38 cellular contexts compared by ENCODE assay signal in the genomic region with DNA sequence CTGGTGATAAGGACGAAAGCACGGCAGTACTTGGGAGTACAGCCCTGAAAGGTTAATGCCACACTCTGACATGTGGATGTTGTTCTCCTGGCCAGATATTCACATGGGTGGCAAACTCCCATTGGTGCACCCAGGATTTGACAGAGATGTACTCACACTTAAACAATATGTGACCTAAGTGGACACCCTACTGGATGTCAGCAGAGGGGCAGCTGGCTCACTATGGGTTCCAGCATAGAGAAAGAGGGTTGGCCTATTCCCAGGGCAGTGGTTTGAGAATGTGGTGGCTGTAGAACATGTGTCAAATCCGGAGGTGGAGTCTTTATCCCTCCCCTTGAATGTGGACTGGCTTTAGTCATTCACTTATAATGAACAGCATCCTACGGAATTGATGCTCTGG.
"Had no signal": no experiment of that assay in that cellular context is flagged by ENCODE, and none has a peak within 500 bp of the region (broad histone marks: within the 10 kb centered on the region; RNA-seq: fewer than 3 reads in every experiment).

No MANE protein-coding gene starts in this region.

- H3K27ac Mint-ChIP-seq: activated CD4-positive, alpha-beta memory T cell treated with anti-CD3 and anti-CD28 coated beads, Interleukin-2, amount 10 ng/mL, durations not matched to agents 7 days and 5 days; activated CD4-positive, alpha-beta T cell treated with anti-CD3 and anti-CD28 coated beads for 36 hours; activated CD4-positive, alpha-beta T cell treated with anti-CD3 and anti-CD28 coated beads, Interleukin-2, amount 10 ng/mL, durations not matched to agents 7 days and 5 days; activated CD8-positive, alpha-beta memory T cell treated with anti-CD3 and anti-CD28 coated beads, Interleukin-2, amount 10 ng/mL, durations not matched to agents 7 days and 5 days; activated CD8-positive, alpha-beta T cell treated with anti-CD3 and anti-CD28 coated beads, Interleukin-2, amount 10 ng/mL, durations not matched to agents 7 days and 5 days; activated naive CD4-positive, alpha-beta T cell treated with anti-CD3 and anti-CD28 coated beads, Interleukin-2, amount 10 ng/mL, durations not matched to agents 7 days and 5 days; activated naive CD4-positive, alpha-beta T cell treated with anti-CD3 and anti-CD28 coated beads, Interleukin-2, amount 50 U/mL, for 24 hours; activated naive CD8-positive, alpha-beta T cell; activated naive CD8-positive, alpha-beta T cell treated with anti-CD3 and anti-CD28 coated beads, Interleukin-2, amount 10 ng/mL, durations not matched to agents 7 days and 5 days; activated naive CD8-positive, alpha-beta T cell treated with anti-CD3 and anti-CD28 coated beads, Interleukin-2, amount 50 U/mL, for 24 hours; activated T-cell treated with anti-CD3 and anti-CD28 coated beads, Interleukin-2, amount 50 U/mL, for 24 hours; activated T-helper 2 cell treated with anti-CD3 and anti-CD28 coated beads, Interferon-gamma antibody, Interleukin-2, Interleukin-4, amounts not matched to agents 10 μg/mL and 5 μg/mL and 100 μg/mL, durations not matched to agents 14 hours and 24 hours and 36 hours; T-helper 1 cell treated with Interleukin-12 subunit alpha and Interleukin-12 subunit beta and Interleukin-4 antibody, amounts not matched to agents 30 μg/mL and 1 μg/mL, for 36 hours; T-helper 2 cell treated with Interferon-gamma antibody and Interleukin-4, amounts not matched to agents 5 μg/mL and 100 μg/mL, for 36 hours had no signal

- H3K4me1 ChIP-seq: ascending aorta, body of pancreas, breast epithelium had no signal

- H3K36me3 ChIP-seq: ascending aorta, brain microvascular endothelial cell, breast epithelium had no signal

- H3K4me3 ChIP-seq: ascending aorta, body of pancreas, breast epithelium had no signal

- FAIRE-seq: TTC549 had no signal

- DNase-seq: activated CD4-positive, alpha-beta memory T cell treated with anti-CD3 and anti-CD28 coated beads, Interleukin-2, amount 10 ng/mL, durations not matched to agents 7 days and 5 days; activated CD4-positive, alpha-beta T cell treated with anti-CD3 and anti-CD28 coated beads for 1 hour; activated CD4-positive, alpha-beta T cell treated with anti-CD3 and anti-CD28 coated beads for 36 hours; activated CD4-positive, alpha-beta T cell treated with anti-CD3 and anti-CD28 coated beads for 48 hours; activated CD4-positive, alpha-beta T cell treated with anti-CD3 and anti-CD28 coated beads, Interleukin-2, amount 10 ng/mL, durations not matched to agents 7 days and 5 days; activated CD4-positive, alpha-beta T cell treated with anti-CD3 and anti-CD28 coated beads, Interleukin-2, amount 50 U/mL, for 48 hours; activated CD4-positive, CD25-positive, alpha-beta regulatory T cell; activated CD8-positive, alpha-beta memory T cell treated with anti-CD3 and anti-CD28 coated beads for 24 hours; activated CD8-positive, alpha-beta memory T cell treated with anti-CD3 and anti-CD28 coated beads, Interleukin-2, amount 10 ng/mL, durations not matched to agents 7 days and 5 days; activated CD8-positive, alpha-beta memory T cell treated with anti-CD3 and anti-CD28 coated beads, Interleukin-2, amount 50 U/mL, for 48 hours; activated CD8-positive, alpha-beta T cell treated with anti-CD3 and anti-CD28 coated beads, Interleukin-2, amount 10 ng/mL, durations not matched to agents 7 days and 5 days; activated effector memory CD4-positive, alpha-beta T cell treated with Interleukin-2 at 50 U/mL for 16 hours; activated gamma-delta T cell; activated naive CD4-positive, alpha-beta T cell treated with anti-CD3 and anti-CD28 coated beads, Interleukin-2, amount 10 ng/mL, durations not matched to agents 7 days and 5 days; activated naive CD4-positive, alpha-beta T cell treated with Interleukin-2 at 50 U/mL for 16 hours; activated naive CD8-positive, alpha-beta T cell treated with anti-CD3 and anti-CD28 coated beads, Interleukin-2, amount 10 ng/mL, durations not matched to agents 7 days and 5 days; activated naive CD8-positive, alpha-beta T cell treated with anti-CD3 and anti-CD28 coated beads, Interleukin-2, amount 50 U/mL, for 24 hours; activated T-cell treated with anti-CD3 and anti-CD28 coated beads, Interleukin-2, amount 50 U/mL, for 24 hours; activated T-cell treated with anti-CD3 and anti-CD28 coated beads, Interleukin-2, amount 50 U/mL, for 48 hours; amygdala; anterior cingulate cortex; body of pancreas; brain microvascular endothelial cell; caudate nucleus; cerebellar nuclear complex; T-helper 2 cell; T-helper 9 cell had no signal

- H3K9me3 ChIP-seq: ascending aorta, body of pancreas, breast epithelium had no signal

- H3K36me3 Mint-ChIP-seq: activated CD8-positive, alpha-beta memory T cell treated with anti-CD3 and anti-CD28 coated beads, Interleukin-2, amount 10 ng/mL, durations not matched to agents 7 days and 5 days; activated naive CD4-positive, alpha-beta T cell treated with anti-CD3 and anti-CD28 coated beads, Interleukin-2, amount 10 ng/mL, durations not matched to agents 7 days and 5 days; activated naive CD4-positive, alpha-beta T cell treated with anti-CD3 and anti-CD28 coated beads, Interleukin-2, amount 50 U/mL, for 24 hours; activated naive CD8-positive, alpha-beta T cell; activated naive CD8-positive, alpha-beta T cell treated with anti-CD3 and anti-CD28 coated beads, Interleukin-2, amount 10 ng/mL, durations not matched to agents 7 days and 5 days had no signal

- H3K4me3 Mint-ChIP-seq: activated CD4-positive, alpha-beta memory T cell treated with anti-CD3 and anti-CD28 coated beads, Interleukin-2, amount 10 ng/mL, durations not matched to agents 7 days and 5 days; activated CD4-positive, alpha-beta T cell treated with anti-CD3 and anti-CD28 coated beads for 36 hours; activated CD4-positive, alpha-beta T cell treated with anti-CD3 and anti-CD28 coated beads, Interleukin-2, amount 10 ng/mL, durations not matched to agents 7 days and 5 days; activated CD8-positive, alpha-beta memory T cell treated with anti-CD3 and anti-CD28 coated beads, Interleukin-2, amount 10 ng/mL, durations not matched to agents 7 days and 5 days; activated CD8-positive, alpha-beta T cell treated with anti-CD3 and anti-CD28 coated beads, Interleukin-2, amount 10 ng/mL, durations not matched to agents 7 days and 5 days; activated naive CD4-positive, alpha-beta T cell treated with anti-CD3 and anti-CD28 coated beads, Interleukin-2, amount 10 ng/mL, durations not matched to agents 7 days and 5 days; activated naive CD4-positive, alpha-beta T cell treated with anti-CD3 and anti-CD28 coated beads, Interleukin-2, amount 50 U/mL, for 24 hours; activated naive CD8-positive, alpha-beta T cell; activated naive CD8-positive, alpha-beta T cell treated with anti-CD3 and anti-CD28 coated beads, Interleukin-2, amount 10 ng/mL, durations not matched to agents 7 days and 5 days; activated naive CD8-positive, alpha-beta T cell treated with anti-CD3 and anti-CD28 coated beads, Interleukin-2, amount 50 U/mL, for 24 hours; activated T-cell treated with anti-CD3 and anti-CD28 coated beads, Interleukin-2, amount 50 U/mL, for 24 hours; central memory CD8-positive, alpha-beta T cell; T-helper 1 cell treated with Interleukin-12 subunit alpha and Interleukin-12 subunit beta and Interleukin-4 antibody, amounts not matched to agents 30 μg/mL and 1 μg/mL, for 36 hours; T-helper 2 cell treated with Interferon-gamma antibody and Interleukin-4, amounts not matched to agents 5 μg/mL and 100 μg/mL, for 36 hours had no signal

- H3K27ac ChIP-seq: ascending aorta, body of pancreas, brain microvascular endothelial cell, breast epithelium, VCaP had no signal

- H3K9me3 Mint-ChIP-seq: activated CD4-positive, alpha-beta memory T cell treated with anti-CD3 and anti-CD28 coated beads, Interleukin-2, amount 10 ng/mL, durations not matched to agents 7 days and 5 days; activated CD4-positive, alpha-beta T cell treated with anti-CD3 and anti-CD28 coated beads, Interleukin-2, amount 10 ng/mL, durations not matched to agents 7 days and 5 days; activated naive CD4-positive, alpha-beta T cell treated with anti-CD3 and anti-CD28 coated beads, Interleukin-2, amount 10 ng/mL, durations not matched to agents 7 days and 5 days; activated naive CD4-positive, alpha-beta T cell treated with anti-CD3 and anti-CD28 coated beads, Interleukin-2, amount 50 U/mL, for 24 hours; activated naive CD8-positive, alpha-beta T cell treated with anti-CD3 and anti-CD28 coated beads, Interleukin-2, amount 10 ng/mL, durations not matched to agents 7 days and 5 days; activated naive CD8-positive, alpha-beta T cell treated with anti-CD3 and anti-CD28 coated beads, Interleukin-2, amount 50 U/mL, for 24 hours; activated T-cell treated with anti-CD3 and anti-CD28 coated beads, Interleukin-2, amount 50 U/mL, for 24 hours; activated T-helper 2 cell treated with anti-CD3 and anti-CD28 coated beads, Interferon-gamma antibody, Interleukin-2, Interleukin-4, amounts not matched to agents 10 μg/mL and 5 μg/mL and 100 μg/mL, durations not matched to agents 14 hours and 24 hours and 36 hours; central memory CD8-positive, alpha-beta T cell; T-helper 1 cell treated with Interleukin-12 subunit alpha and Interleukin-12 subunit beta and Interleukin-4 antibody, amounts not matched to agents 30 μg/mL and 1 μg/mL, for 36 hours; T-helper 2 cell treated with Interferon-gamma antibody and Interleukin-4, amounts not matched to agents 5 μg/mL and 100 μg/mL, for 36 hours had no signal

- ATAC-seq: activated CD4-positive, alpha-beta T cell treated with anti-CD3 and anti-CD28 coated beads for 36 hours; activated CD4-positive, CD25-positive, alpha-beta regulatory T cell treated with anti-CD3 and anti-CD28 coated beads, Interleukin-2, amount 50 U/mL, for 24 hours; activated CD8-positive, alpha-beta memory T cell treated with anti-CD3 and anti-CD28 coated beads, Interleukin-2, amount 10 ng/mL, durations not matched to agents 7 days and 5 days; activated CD8-positive, alpha-beta T cell treated with anti-CD3 and anti-CD28 coated beads, Interleukin-2, amount 10 ng/mL, durations not matched to agents 7 days and 5 days; activated naive CD8-positive, alpha-beta T cell treated with anti-CD3 and anti-CD28 coated beads, Interleukin-2, amount 50 U/mL, for 24 hours; body of pancreas had no signal

- H3K27me3 ChIP-seq: ascending aorta, body of pancreas, brain microvascular endothelial cell, breast epithelium had no signal

- H3K4me1 Mint-ChIP-seq: activated CD4-positive, alpha-beta memory T cell treated with anti-CD3 and anti-CD28 coated beads, Interleukin-2, amount 10 ng/mL, durations not matched to agents 7 days and 5 days; activated CD4-positive, alpha-beta T cell treated with anti-CD3 and anti-CD28 coated beads for 36 hours; activated CD4-positive, alpha-beta T cell treated with anti-CD3 and anti-CD28 coated beads, Interleukin-2, amount 10 ng/mL, durations not matched to agents 7 days and 5 days; activated CD8-positive, alpha-beta memory T cell treated with anti-CD3 and anti-CD28 coated beads, Interleukin-2, amount 10 ng/mL, durations not matched to agents 7 days and 5 days; activated naive CD4-positive, alpha-beta T cell treated with anti-CD3 and anti-CD28 coated beads, Interleukin-2, amount 10 ng/mL, durations not matched to agents 7 days and 5 days; activated naive CD4-positive, alpha-beta T cell treated with anti-CD3 and anti-CD28 coated beads, Interleukin-2, amount 50 U/mL, for 24 hours; activated naive CD8-positive, alpha-beta T cell treated with anti-CD3 and anti-CD28 coated beads, Interleukin-2, amount 10 ng/mL, durations not matched to agents 7 days and 5 days; activated naive CD8-positive, alpha-beta T cell treated with anti-CD3 and anti-CD28 coated beads, Interleukin-2, amount 50 U/mL, for 24 hours; central memory CD8-positive, alpha-beta T cell had no signal

- H3K27me3 Mint-ChIP-seq: activated CD4-positive, alpha-beta memory T cell treated with anti-CD3 and anti-CD28 coated beads, Interleukin-2, amount 10 ng/mL, durations not matched to agents 7 days and 5 days; activated naive CD4-positive, alpha-beta T cell treated with anti-CD3 and anti-CD28 coated beads, Interleukin-2, amount 10 ng/mL, durations not matched to agents 7 days and 5 days had no signal
